ENCODE assay signal across 2 cellular contexts in the genomic region with DNA sequence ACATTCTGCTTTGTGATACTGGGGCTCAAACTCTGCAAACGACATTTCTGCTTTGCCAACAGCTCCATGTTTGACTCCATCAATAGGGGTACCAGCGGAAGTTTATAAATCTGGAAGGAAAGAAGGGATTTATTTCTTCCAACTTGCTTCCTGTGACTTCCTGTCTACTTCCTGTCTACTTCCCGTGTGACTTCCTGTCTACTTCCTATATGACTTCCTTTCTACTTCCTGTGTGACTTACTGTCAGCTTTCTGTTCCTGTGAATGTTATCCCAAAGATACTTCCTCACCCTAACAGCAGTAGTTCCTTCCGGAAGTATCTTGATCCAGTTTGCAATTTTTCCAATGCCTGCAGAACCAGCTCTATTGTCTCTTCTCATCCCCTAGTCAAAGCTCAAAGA.
A peak's percentile ranks its signal among the peaks of the same experiment; 100 is the strongest.
TF ChIP-seq lines count a peak whose summit lies in the region.

No MANE protein-coding gene starts in this region.

TF ChIP-seq in HepG2, 621 proteins besides CTCF, POLR2A, EP300 and RAD21:
- no peak for TF ChIP-seq ZXDC (CRISPR knock-in tag; IDR thresholded peaks at IDR 0.05)
- no peak for TF ChIP-seq POGZ (CRISPR knock-in tag; IDR thresholded peaks at IDR 0.05)
- no peak for TF ChIP-seq ZNF33B (CRISPR knock-in tag; IDR thresholded peaks at IDR 0.05)
- no peak for TF ChIP-seq POLR2AphosphoS5 (IDR thresholded peaks at IDR 0.05; ENCODE audit: low read depth, low read length)
- TF ChIP-seq ATF4 (CRISPR knock-in tag; IDR thresholded peaks at IDR 0.05), result no peak
- no peak for TF ChIP-seq ELF3 (CRISPR knock-in tag; IDR thresholded peaks at IDR 0.05)
- no peak for TF ChIP-seq ZNF460 (CRISPR knock-in tag; IDR thresholded peaks at IDR 0.05; ENCODE audit: borderline replicate concordance)
- TF ChIP-seq, protein P1, sequence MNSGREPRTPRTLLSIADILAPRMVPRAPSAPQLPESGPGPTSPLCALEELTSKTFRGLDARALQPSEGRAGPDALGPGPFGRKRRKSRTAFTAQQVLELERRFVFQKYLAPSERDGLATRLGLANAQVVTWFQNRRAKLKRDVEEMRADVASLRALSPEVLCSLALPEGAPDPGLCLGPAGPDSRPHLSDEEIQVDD (CRISPR knock-in tag; IDR thresholded peaks at IDR 0.05; ENCODE audit: borderline replicate concordance), result no peak
- no peak for TF ChIP-seq ATRX (CRISPR knock-in tag; IDR thresholded peaks at IDR 0.05; ENCODE audit: borderline replicate concordance)
- TF ChIP-seq GABPA (IDR thresholded peaks at IDR 0.05; ENCODE audit: low read depth, low read length), result peak; percentile 43
- TF ChIP-seq GABPA (CRISPR knock-in tag; IDR thresholded peaks at IDR 0.05; ENCODE audit: low read depth), result peak; percentile 77
- peak; percentile 61; the same call in 1 of the 2 replicates for TF ChIP-seq ETV6 (CRISPR knock-in tag; conservative IDR thresholded peaks at IDR 0.05)
- peak; percentile 38; the same call in 1 of the 2 replicates for TF ChIP-seq NR2C2 (CRISPR knock-in tag; IDR thresholded peaks at IDR 0.05; ENCODE audit: borderline replicate concordance)
- no peak for TF ChIP-seq FOXO4 (CRISPR knock-in tag; conservative IDR thresholded peaks at IDR 0.05)
- no peak for TF ChIP-seq KLF11 (CRISPR knock-in tag; IDR thresholded peaks at IDR 0.05)
- no peak for TF ChIP-seq SATB2 (CRISPR knock-in tag; IDR thresholded peaks at IDR 0.05)

TF ChIP-seq in K562, 482 proteins besides CTCF, POLR2A, EP300 and RAD21:
- 0 out of 2 replicates have a peak, but pooled peaks have one; percentile 35 for TF ChIP-seq SPI1 (IDR thresholded peaks at IDR 0.05; ENCODE audit: borderline replicate concordance, low read depth, low read length)
- TF ChIP-seq MIER1 (IDR thresholded peaks at IDR 0.05; ENCODE audit: low read depth), result no peak
- peak; percentile 95 to 97 for TF ChIP-seq ETV6 (IDR thresholded peaks at IDR 0.05; ENCODE audit: borderline replicate concordance in 1 of 2, low read depth in 2 of 2, low read length in 1 of 2)
- peak; percentile 98 for TF ChIP-seq ETV6 (CRISPR knock-in tag; IDR thresholded peaks at IDR 0.05; ENCODE audit: borderline replicate concordance)
- TF ChIP-seq, protein P2, sequence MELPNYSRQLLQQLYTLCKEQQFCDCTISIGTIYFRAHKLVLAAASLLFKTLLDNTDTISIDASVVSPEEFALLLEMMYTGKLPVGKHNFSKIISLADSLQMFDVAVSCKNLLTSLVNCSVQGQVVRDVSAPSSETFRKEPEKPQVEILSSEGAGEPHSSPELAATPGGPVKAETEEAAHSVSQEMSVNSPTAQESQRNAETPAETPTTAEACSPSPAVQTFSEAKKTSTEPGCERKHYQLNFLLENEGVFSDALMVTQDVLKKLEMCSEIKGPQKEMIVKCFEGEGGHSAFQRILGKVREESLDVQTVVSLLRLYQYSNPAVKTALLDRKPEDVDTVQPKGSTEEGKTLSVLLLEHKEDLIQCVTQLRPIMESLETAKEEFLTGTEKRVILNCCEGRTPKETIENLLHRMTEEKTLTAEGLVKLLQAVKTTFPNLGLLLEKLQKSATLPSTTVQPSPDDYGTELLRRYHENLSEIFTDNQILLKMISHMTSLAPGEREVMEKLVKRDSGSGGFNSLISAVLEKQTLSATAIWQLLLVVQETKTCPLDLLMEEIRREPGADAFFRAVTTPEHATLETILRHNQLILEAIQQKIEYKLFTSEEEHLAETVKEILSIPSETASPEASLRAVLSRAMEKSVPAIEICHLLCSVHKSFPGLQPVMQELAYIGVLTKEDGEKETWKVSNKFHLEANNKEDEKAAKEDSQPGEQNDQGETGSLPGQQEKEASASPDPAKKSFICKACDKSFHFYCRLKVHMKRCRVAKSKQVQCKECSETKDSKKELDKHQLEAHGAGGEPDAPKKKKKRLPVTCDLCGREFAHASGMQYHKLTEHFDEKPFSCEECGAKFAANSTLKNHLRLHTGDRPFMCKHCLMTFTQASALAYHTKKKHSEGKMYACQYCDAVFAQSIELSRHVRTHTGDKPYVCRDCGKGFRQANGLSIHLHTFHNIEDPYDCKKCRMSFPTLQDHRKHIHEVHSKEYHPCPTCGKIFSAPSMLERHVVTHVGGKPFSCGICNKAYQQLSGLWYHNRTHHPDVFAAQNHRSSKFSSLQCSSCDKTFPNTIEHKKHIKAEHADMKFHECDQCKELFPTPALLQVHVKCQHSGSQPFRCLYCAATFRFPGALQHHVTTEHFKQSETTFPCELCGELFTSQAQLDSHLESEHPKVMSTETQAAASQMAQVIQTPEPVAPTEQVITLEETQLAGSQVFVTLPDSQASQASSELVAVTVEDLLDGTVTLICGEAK (IDR thresholded peaks at IDR 0.05), result peak; percentile 66
- TF ChIP-seq, protein P2 (CRISPR knock-in tag; IDR thresholded peaks at IDR 0.05), result no peak
TF ChIP-seq in K562: peak in this region for 3.
